Comparison of ENCODE assay signal across 20 cellular contexts in genomic region chr1:235931181-235931738, GRCh38.
A peak's percentile ranks its signal among the peaks of the same experiment; 100 is the strongest.
DNase-seq lines count a peak whose midpoint lies in the region; ATAC-seq and TF ChIP-seq lines count a peak whose summit lies in the region.
"Had no signal": no experiment of that assay in that cellular context is flagged by ENCODE, and none has a peak within 500 bp of the region (broad histone marks: within the 10 kb centered on the region; RNA-seq: fewer than 3 reads in every experiment).

No MANE protein-coding gene starts in this region.

- intact Hi-C loops in OCI-LY7 (cut with micrococcal nuclease; ENCODE audit: unreplicated experiment) = no loop called here

- H3K9me3 ChIP-seq in OCI-LY7 (ENCODE audit: low read length) (no peaks in the 10 kb centered on the region), suprapubic skin (no peaks in the 10 kb centered on the region), gastroesophageal sphincter (no peaks in the 10 kb centered on the region)
- H3K9me3 ChIP-seq: left ventricle myocardium inferior, SJSA1 had no signal

- WGBS in suprapubic skin = 58% methylated on average over 8 of the region's 8 CpGs
- 48 to 63% methylated on average over 7 to 8 of the region's 8 CpGs for WGBS in gastroesophageal sphincter (ENCODE audit: low coverage in 1 of 2), 2 donors

- H3K79me2 ChIP-seq in OCI-LY7 (ENCODE audit: insufficient read depth, low read depth, low read length) = no peaks in the 10 kb centered on the region

- ATAC-seq in left lobe of liver (peak; percentile 3), GM18520 (IDR thresholded peaks at IDR 0.05; ENCODE audit: unreplicated experiment) (no peak), gastroesophageal sphincter (no peak)
- ATAC-seq: activated CD8-positive, alpha-beta T cell treated with anti-CD3 and anti-CD28 coated beads, Interleukin-2, amount 10 ng/mL, durations not matched to agents 7 days and 5 days had no signal

- H3K4me3 ChIP-seq in HL-60 (replicated peaks; ENCODE audit: insufficient read depth, low read length) = no peak overlapping the region
- no peak overlapping the region for H3K4me3 ChIP-seq in OCI-LY7 (ENCODE audit: low read depth, low read length, poor library complexity, severe bottlenecking)
- no peak overlapping the region for H3K4me3 ChIP-seq in suprapubic skin
- H3K4me3 ChIP-seq in gastroesophageal sphincter = no peak overlapping the region
- H3K4me3 ChIP-seq: left ventricle myocardium inferior, SJSA1 had no signal

- no peak for DNase-seq in HL-60 (ENCODE audit: low read depth in 1 of 2, low spot score in 1 of 2)
- DNase-seq in OCI-LY7 (ENCODE audit: low spot score) = peak; percentile 56
- DNase-seq in left lobe of liver (ENCODE audit: low spot score) = no peak
- no peak for DNase-seq in suprapubic skin (ENCODE audit: low spot score in 2 of 2)
- no peak for DNase-seq in activated effector memory CD4-positive, alpha-beta T cell treated with anti-CD3 and anti-CD28 coated beads, Interleukin-2, amount 50 U/mL, for 16 hours
- DNase-seq: activated CD4-positive, CD25-positive, alpha-beta regulatory T cell treated with anti-CD3 and anti-CD28 coated beads, Interleukin-2, amount 50 U/mL, for 72 hours; activated CD8-positive, alpha-beta T cell treated with anti-CD3 and anti-CD28 coated beads, Interleukin-2, amount 10 ng/mL, durations not matched to agents 7 days and 5 days; activated gamma-delta T cell; CD4-positive, alpha-beta memory T cell; hypothalamus; immature natural killer cell; Karpas-422; left ventricle myocardium inferior; midbrain; NCI-H1694; NCI-H526 treated with DMSO at 0.1 percent for 48 hours; T-helper 1 cell had no signal

- H3K9me2 ChIP-seq in OCI-LY7 (ENCODE audit: insufficient read depth, low read length) = no peaks in the 10 kb centered on the region

- H3K4me2 ChIP-seq in OCI-LY7 (ENCODE audit: low read length) = peak overlapping the region; percentile 55; the same call in 1 of the 2 replicates

- BruUV-seq in OCI-LY7 (replicated peaks; lab: Mats Ljungman, UMichigan) = no TSS peak

- peaks cover 46% of the 10 kb centered on the region for H3K4me1 ChIP-seq in OCI-LY7 (ENCODE audit: insufficient read depth, low read length, poor library complexity, severe bottlenecking)
- H3K4me1 ChIP-seq in suprapubic skin = peaks cover 55% of the 10 kb centered on the region
- H3K4me1 ChIP-seq in gastroesophageal sphincter = peaks cover 0 to 8% (median 3%) of the 10 kb centered on the region in 3 donors
- H3K4me1 ChIP-seq: SJSA1 had no signal

- no peak overlapping the region for H2AFZ ChIP-seq in OCI-LY7 (ENCODE audit: low read length)

- H3K27ac ChIP-seq in HL-60 (replicated peaks) (peak overlapping the region; percentile 78), OCI-LY7 (ENCODE audit: low read depth, low read length, poor library complexity, severe bottlenecking) (no peak overlapping the region), suprapubic skin (peak overlapping the region; percentile 50), gastroesophageal sphincter (no peak overlapping the region)
- H3K27ac ChIP-seq: left ventricle myocardium inferior, SJSA1 had no signal

- TF ChIP-seq EP300 in suprapubic skin (IDR thresholded peaks at IDR 0.05) = no peak
- no peak for TF ChIP-seq EP300 in gastroesophageal sphincter (IDR thresholded peaks at IDR 0.05)

- POLR2A ChIA-PET in OCI-LY7 (lab: Charles Lee) = interaction anchor here (0.6 to 1.7 kb wide), 4 partner anchors 9 to 88 kb away, joined by 3 to 4 read pairs (median 3); no protein-coding TSS in a partner anchor

- TF ChIP-seq CTCF in HL-60 (IDR thresholded peaks at IDR 0.05; ENCODE audit: insufficient read depth, low read length) (no peak), OCI-LY7 (conservative IDR thresholded peaks at IDR 0.05; ENCODE audit: low read length) (no peak), suprapubic skin (IDR thresholded peaks at IDR 0.05) (no peak), gastroesophageal sphincter (IDR thresholded peaks at IDR 0.05) (no peak)

- CTCF ChIA-PET in OCI-LY7 (lab: Charles Lee; ENCODE audit: unreplicated experiment) = interaction anchor here (0.6 kb wide), 1 partner anchor 840 kb away, joined by 3 read pairs; no protein-coding TSS in a partner anchor

- no peaks in the 10 kb centered on the region for H3K36me3 ChIP-seq in OCI-LY7 (ENCODE audit: insufficient read depth, low read length)
- H3K36me3 ChIP-seq in suprapubic skin = no peaks in the 10 kb centered on the region
- no peaks in the 10 kb centered on the region for H3K36me3 ChIP-seq in gastroesophageal sphincter
- H3K36me3 ChIP-seq: left ventricle myocardium inferior, SJSA1 had no signal

- TF ChIP-seq POLR2A in suprapubic skin (IDR thresholded peaks at IDR 0.05) (no peak), gastroesophageal sphincter (IDR thresholded peaks at IDR 0.05) (no peak)

- no peaks in the 10 kb centered on the region for H4K20me1 ChIP-seq in OCI-LY7 (ENCODE audit: insufficient read depth, low read length)

- H3K27me3 ChIP-seq in HL-60 (ENCODE audit: insufficient read depth, poor library complexity, severe bottlenecking) (no peaks in the 10 kb centered on the region), suprapubic skin (no peaks in the 10 kb centered on the region), gastroesophageal sphincter (no peaks in the 10 kb centered on the region)
- H3K27me3 ChIP-seq: SJSA1 had no signal

Comparison
In these comparisons a context has a peak if more than half of its experiments do, and no peak if none do; other contexts are left out.
1. H3K27ac ChIP-seq: peak in HL-60 (single experiment) and suprapubic skin (single experiment); none in OCI-LY7 (single experiment) and gastroesophageal sphincter (0 of 4).